Comparison of ENCODE assay signal across 8 cellular contexts in the genomic region with DNA sequence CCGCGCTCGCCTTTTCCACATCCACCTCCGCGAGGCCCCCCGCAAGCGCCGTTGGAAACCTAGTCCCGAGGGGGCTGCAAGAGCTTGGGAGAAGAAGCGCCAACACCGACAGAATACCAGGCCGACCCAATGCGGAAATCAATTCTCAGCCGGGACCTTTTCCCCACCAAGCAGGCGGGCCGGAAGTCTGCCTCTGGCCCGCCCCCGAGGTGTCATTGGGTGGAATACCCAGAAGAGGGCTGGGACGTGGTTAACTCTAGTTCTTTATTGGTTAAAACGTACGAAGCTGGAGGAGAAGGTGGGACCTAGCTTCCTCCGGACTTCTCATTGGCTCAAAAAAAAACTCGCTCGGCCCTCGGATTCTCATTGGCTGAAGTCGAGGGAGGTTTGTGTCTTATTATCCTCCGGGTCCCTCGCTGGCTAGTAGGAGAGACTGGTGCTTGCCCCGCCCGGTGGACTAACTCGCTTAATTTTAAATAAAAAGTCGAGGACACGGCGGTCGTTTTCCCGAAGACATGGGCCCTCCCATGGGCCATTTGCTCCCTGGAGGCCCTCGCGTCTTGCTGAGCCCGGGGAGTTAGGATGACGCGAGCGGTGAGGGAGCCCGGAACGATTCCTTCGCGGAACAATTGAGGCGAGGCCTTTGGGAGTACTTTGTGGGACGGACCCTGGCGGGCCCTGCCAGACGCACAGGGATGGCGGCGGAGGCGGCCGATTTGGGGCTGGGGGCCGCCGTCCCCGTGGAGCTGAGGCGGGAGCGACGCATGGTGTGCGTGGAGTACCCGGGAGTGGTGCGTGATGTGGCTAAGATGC. TPM values are rescaled to one million over a fixed set of nuclear protein-coding genes. Genes with fewer than 3 reads are reported as not detected.
DNase-seq lines count a peak whose midpoint lies in the region; ATAC-seq and TF ChIP-seq lines count a peak whose summit lies in the region.

Gene GTF3C5 (plus strand): TSS at position 681 of the 813 bp plus-strand sequence. CDS start 15 bp downstream, at position 696.

- H3K4me1 ChIP-seq in adipocyte (ENCODE audit: control insufficient read depth, insufficient read depth, low read length) (peaks cover 23% of the 10 kb centered on the region), cardiac muscle cell (ENCODE audit: low read depth) (peaks cover 7% of the 10 kb centered on the region), parathyroid adenoma (peaks cover 2% of the 10 kb centered on the region), tibial nerve (peaks cover 3 to 63% (median 21%) of the 10 kb centered on the region in 4 donors)

- peak within 1 kb of the TSS; percentile 93 for H3K4me3 ChIP-seq in GM12875 (ENCODE audit: low read depth, low read length)
- peak within 1 kb of the TSS; percentile 100 for H3K4me3 ChIP-seq in adipocyte (ENCODE audit: low read length)
- peak within 1 kb of the TSS; percentile 63 for H3K4me3 ChIP-seq in cardiac muscle cell
- peak within 1 kb of the TSS; percentile 92 for H3K4me3 ChIP-seq in parathyroid adenoma (ENCODE audit: low read depth, low read length)
- H3K4me3 ChIP-seq in tibial nerve: peak within 1 kb of the TSS; percentile 54 to 96 (median 78)

- TF ChIP-seq CTCF in GM12875 (IDR thresholded peaks at IDR 0.05; ENCODE audit: borderline replicate concordance, insufficient read depth, low read depth, low read length) (no peak), cardiac muscle cell (IDR thresholded peaks at IDR 0.05; ENCODE audit: low read depth, low read length) (no peak), parathyroid adenoma (IDR thresholded peaks at IDR 0.05) (peak; percentile 5), tibial nerve (IDR thresholded peaks at IDR 0.05) (peak in 2 of 5 experiments; percentile 13 to 61)

- 0 to 1% methylated on average over 50 to 54 of the region's 63 CpGs for WGBS in tibial nerve, 2 donors

- peak within 1 kb of the TSS; percentile 88 for H3K27ac ChIP-seq in cardiac muscle cell
- peak within 1 kb of the TSS; percentile 91 for H3K27ac ChIP-seq in parathyroid adenoma
- H3K27ac ChIP-seq in tibial nerve: peak within 1 kb of the TSS; percentile 70 to 95 (median 92)

- peaks cover 20% of the 10 kb centered on the region for H3K79me2 ChIP-seq in parathyroid adenoma

- H3K36me3 ChIP-seq in adipocyte (ENCODE audit: control insufficient read depth, insufficient read depth, low read length, severe bottlenecking) (no peaks in the 10 kb centered on the region), cardiac muscle cell (no peaks in the 10 kb centered on the region), parathyroid adenoma (ENCODE audit: control insufficient read depth, insufficient read depth, low read length) (no peaks in the 10 kb centered on the region), tibial nerve (peaks cover 0 to 4% (median 0%) of the 10 kb centered on the region in 3 donors)

- TF ChIP-seq EP300 in tibial nerve (IDR thresholded peaks at IDR 0.05): peak in 1 of 2 donors; percentile 85

- DNase-seq in NCI-H1436 (lab: John Stamatoyannopoulos, UW) (peak; percentile 98), T follicular helper cell (ENCODE audit: low read depth) (peak; percentile 89), adipocyte (ENCODE audit: low read depth) (peak; percentile 99), cardiac muscle cell (ENCODE audit: low read depth in 1 of 2, low spot score in 1 of 2) (peak; percentile 98 to 99), tibial nerve (ENCODE audit: low spot score in 2 of 2) (peak; percentile 87 to 89)

- peak; percentile 48 to 54 for TF ChIP-seq POLR2A in tibial nerve (IDR thresholded peaks at IDR 0.05)

- ATAC-seq in HG02798 (IDR thresholded peaks at IDR 0.05; ENCODE audit: poor library complexity, unreplicated experiment): peak; percentile 98

- H3K4me2 ChIP-seq in parathyroid adenoma (ENCODE audit: low read length): peak within 1 kb of the TSS; percentile 84

- peak within 1 kb of the TSS; percentile 96 for H2AFZ ChIP-seq in parathyroid adenoma

- H3K9ac ChIP-seq in adipocyte (ENCODE audit: low read length): peak within 1 kb of the TSS; percentile 99
- peak within 1 kb of the TSS; percentile 67 for H3K9ac ChIP-seq in parathyroid adenoma

- H3K9me3 ChIP-seq in adipocyte (ENCODE audit: control insufficient read depth, low read length): no peaks in the 10 kb centered on the region
- no peaks in the 10 kb centered on the region for H3K9me3 ChIP-seq in cardiac muscle cell (ENCODE audit: low read depth)
- no peaks in the 10 kb centered on the region for H3K9me3 ChIP-seq in parathyroid adenoma (ENCODE audit: control insufficient read depth, low read length)
- H3K9me3 ChIP-seq in tibial nerve: no peaks in the 10 kb centered on the region

- H3K27me3 ChIP-seq in adipocyte (replicated peaks; ENCODE audit: control insufficient read depth, insufficient read depth, low read length): no peaks in the 10 kb centered on the region
- H3K27me3 ChIP-seq in cardiac muscle cell: no peaks in the 10 kb centered on the region
- H3K27me3 ChIP-seq in parathyroid adenoma (ENCODE audit: control insufficient read depth, insufficient read depth, low read length): no peaks in the 10 kb centered on the region
- no peaks in the 10 kb centered on the region for H3K27me3 ChIP-seq in tibial nerve

RNA-seq across cellular contexts. Expression of gene GTF3C5, which starts in this region (rescaled TPM):
- total RNA-seq in cardiac muscle cell: 83.5 and 99.5 TPM in 2 replicates
- 81.5 and 84.0 TPM in 2 replicates for polyA plus RNA-seq in cardiac muscle cell
- 10 to 100 TPM; 49.4 to 94.2 (median 73.3) TPM for total RNA-seq in tibial nerve

Comparison
In these comparisons a context has a peak if more than half of its experiments do, and no peak if none do; other contexts are left out.
1. Peak in every context shown above with its lines: DNase-seq, ATAC-seq, H3K4me3 ChIP-seq and H3K27ac ChIP-seq.